13 cellular contexts compared by ENCODE assay signal in genomic region chr9:93020785-93021670, GRCh38. TPM values are rescaled to one million over a fixed set of nuclear protein-coding genes. Genes with fewer than 3 reads are reported as not detected.
DNase-seq lines count a peak whose midpoint lies in the region; ATAC-seq and TF ChIP-seq lines count a peak whose summit lies in the region.
"Had no signal": no experiment of that assay in that cellular context is flagged by ENCODE, and none has a peak within 500 bp of the region (broad histone marks: within the 10 kb centered on the region; RNA-seq: fewer than 3 reads in every experiment).

No MANE protein-coding gene starts in this region.

- no peaks in the 10 kb centered on the region for H4K20me1 ChIP-seq in osteoblast (ENCODE audit: insufficient read depth, low read length)

- no peaks in the 10 kb centered on the region for H3K36me3 ChIP-seq in osteoblast (ENCODE audit: insufficient read depth, low read length)
- H3K36me3 ChIP-seq: gastroesophageal sphincter had no signal

- no peaks in the 10 kb centered on the region for H3K79me2 ChIP-seq in osteoblast (ENCODE audit: insufficient read depth, low read length)

- no peak overlapping the region for H3K4me2 ChIP-seq in osteoblast (ENCODE audit: insufficient read depth, low read length)

- no peaks in the 10 kb centered on the region for H3K9me3 ChIP-seq in osteoblast (ENCODE audit: low read depth, low read length)
- H3K9me3 ChIP-seq: gastroesophageal sphincter had no signal

- no peak overlapping the region for H2AFZ ChIP-seq in osteoblast (ENCODE audit: low read length)

- peak overlapping the region; percentile 52 for H3K27ac Mint-ChIP-seq in T-helper 1 cell treated with Interleukin-12 subunit alpha and Interleukin-12 subunit beta and Interleukin-4 antibody, amounts not matched to agents 30 μg/mL and 1 μg/mL, for 36 hours
- H3K27ac Mint-ChIP-seq in activated naive CD8-positive, alpha-beta T cell: peak overlapping the region; percentile 76

- peaks cover 49% of the 10 kb centered on the region for H3K36me3 Mint-ChIP-seq in T-helper 1 cell treated with Interleukin-12 subunit alpha and Interleukin-12 subunit beta and Interleukin-4 antibody, amounts not matched to agents 30 μg/mL and 1 μg/mL, for 36 hours (ENCODE audit: low read depth)
- H3K36me3 Mint-ChIP-seq in activated naive CD8-positive, alpha-beta T cell: peaks cover 4% of the 10 kb centered on the region

- no peak for TF ChIP-seq CTCF in osteoblast (IDR thresholded peaks at IDR 0.05; ENCODE audit: extremely low read depth, low read depth, low read length)

- DNase-seq in HT-29 (ENCODE audit: low spot score): peak; percentile 51
- peak; percentile 76 for DNase-seq in osteoblast (ENCODE audit: insufficient read length, low spot score, missing footprints)
- no peak for DNase-seq in DMS79 (lab: John Stamatoyannopoulos, UW)
- DNase-seq in EL: no peak
- no peak for DNase-seq in UCSD-AML1 (lab: John Stamatoyannopoulos, UW; ENCODE audit: unreplicated experiment)
- DNase-seq: NCI-H2171 treated with DMSO at 0.1 percent for 48 hours had no signal

- no peak overlapping the region for H3K4me3 ChIP-seq in osteoblast (ENCODE audit: insufficient read depth, low read length)
- H3K4me3 ChIP-seq: dorsolateral prefrontal cortex, gastroesophageal sphincter had no signal

- no peak for ATAC-seq in GM21723 (IDR thresholded peaks at IDR 0.05; ENCODE audit: unreplicated experiment)
- ATAC-seq: gastroesophageal sphincter had no signal

- H3K27me3 ChIP-seq in osteoblast (ENCODE audit: insufficient read depth, low read length): peaks cover 6% of the 10 kb centered on the region
- H3K27me3 ChIP-seq: dorsolateral prefrontal cortex had no signal

- peaks cover 29% of the 10 kb centered on the region for H3K4me1 Mint-ChIP-seq in T-helper 1 cell treated with Interleukin-12 subunit alpha and Interleukin-12 subunit beta and Interleukin-4 antibody, amounts not matched to agents 30 μg/mL and 1 μg/mL, for 36 hours (ENCODE audit: low read depth)
- peaks cover 47% of the 10 kb centered on the region for H3K4me1 Mint-ChIP-seq in activated naive CD8-positive, alpha-beta T cell (ENCODE audit: low read depth)

- no peaks in the 10 kb centered on the region for H3K9me3 Mint-ChIP-seq in T-helper 1 cell treated with Interleukin-12 subunit alpha and Interleukin-12 subunit beta and Interleukin-4 antibody, amounts not matched to agents 30 μg/mL and 1 μg/mL, for 36 hours
- H3K9me3 Mint-ChIP-seq in activated naive CD8-positive, alpha-beta T cell (ENCODE audit: low read depth): no peaks in the 10 kb centered on the region

- H3K4me1 ChIP-seq in osteoblast (ENCODE audit: insufficient read depth, low read length): no peaks in the 10 kb centered on the region
- H3K4me1 ChIP-seq: gastroesophageal sphincter had no signal

- H3K4me3 Mint-ChIP-seq in T-helper 1 cell treated with Interleukin-12 subunit alpha and Interleukin-12 subunit beta and Interleukin-4 antibody, amounts not matched to agents 30 μg/mL and 1 μg/mL, for 36 hours: no peak overlapping the region
- H3K4me3 Mint-ChIP-seq in activated naive CD8-positive, alpha-beta T cell: no peak overlapping the region

- no peaks in the 10 kb centered on the region for H3K27me3 Mint-ChIP-seq in T-helper 1 cell treated with Interleukin-12 subunit alpha and Interleukin-12 subunit beta and Interleukin-4 antibody, amounts not matched to agents 30 μg/mL and 1 μg/mL, for 36 hours (ENCODE audit: low read depth)
- H3K27me3 Mint-ChIP-seq in activated naive CD8-positive, alpha-beta T cell: no peaks in the 10 kb centered on the region

- no peak overlapping the region for H3K27ac ChIP-seq in osteoblast (ENCODE audit: low read depth, low read length)
- H3K27ac ChIP-seq: dorsolateral prefrontal cortex, gastroesophageal sphincter had no signal

RNA-seq across cellular contexts. Expression of gene SUSD3, which starts 37.5 kb away (rescaled TPM):
- total RNA-seq in HT-29 (2014; rRNA removed; shearing (Covaris generic)): 1.6 and 4.5 TPM in 2 replicates
- total RNA-seq in osteoblast: 0.36 and 0.88 TPM in 2 replicates
- total RNA-seq: LHCN-M2, osteocyte had no signal

Comparison
In these comparisons a context has a peak if more than half of its experiments do, and no peak if none do; other contexts are left out.
1. DNase-seq: peak in HT-29 (single experiment) and osteoblast (single experiment); none in DMS79 (single experiment), EL (single experiment) and UCSD-AML1 (single experiment).